ENCODE assay signal across 2 cellular contexts in genomic region chr15:68598171-68599152, GRCh38.
TF ChIP-seq lines count a peak whose summit lies in the region.

No MANE protein-coding gene starts in this region.

TF ChIP-seq in H1, 55 proteins besides CTCF, POLR2A, EP300 and RAD21:
- TF ChIP-seq HDAC6 (IDR thresholded peaks at IDR 0.05; ENCODE audit: low read depth, low read length) (no peak), BCL11A (IDR thresholded peaks at IDR 0.05; ENCODE audit: low read depth in 2 of 2, low read length in 2 of 2) (no peak), SP1 (IDR thresholded peaks at IDR 0.05; ENCODE audit: low read depth, low read length) (no peak), POLR2AphosphoS5 (IDR thresholded peaks at IDR 0.05; ENCODE audit: low read depth, low read length) (no peak), ZNF274 (IDR thresholded peaks at IDR 0.05; ENCODE audit: borderline replicate concordance, extremely low read depth, low read length) (no peak), ASH2L (IDR thresholded peaks at IDR 0.05; ENCODE audit: low read length) (no peak), E2F6 (IDR thresholded peaks at IDR 0.05) (no peak), KDM4A (IDR thresholded peaks at IDR 0.05; ENCODE audit: low read depth, low read length, severe bottlenecking) (no peak), NRF1 (IDR thresholded peaks at IDR 0.05; ENCODE audit: low read depth, low read length) (no peak), EGR1 (IDR thresholded peaks at IDR 0.05; ENCODE audit: borderline replicate concordance, low read depth, low read length) (no peak), JUN (IDR thresholded peaks at IDR 0.05; ENCODE audit: low read depth, low read length) (no peak), MAX (IDR thresholded peaks at IDR 0.05) (no peak), USF2 (IDR thresholded peaks at IDR 0.05; ENCODE audit: low read length) (no peak), CHD1 (IDR thresholded peaks at IDR 0.05; ENCODE audit: low read depth, low read length) (no peak), SP2 (IDR thresholded peaks at IDR 0.05; ENCODE audit: low read length) (no peak), CREB1 (IDR thresholded peaks at IDR 0.05) (no peak), RXRA (IDR thresholded peaks at IDR 0.05; ENCODE audit: insufficient read depth, low read depth, low read length) (no peak), SIX5 (IDR thresholded peaks at IDR 0.05; ENCODE audit: low read depth, low read length) (no peak), ATF2 (IDR thresholded peaks at IDR 0.05; ENCODE audit: low read length) (no peak), SUZ12 (IDR thresholded peaks at IDR 0.05; ENCODE audit: low read length) (no peak)

TF ChIP-seq in HEK293T, 16 proteins besides CTCF, POLR2A, EP300 and RAD21:
- TF ChIP-seq CTBP1 (IDR thresholded peaks at IDR 0.05; ENCODE audit: borderline replicate concordance) (no peak), ELF4 (IDR thresholded peaks at IDR 0.05) (no peak), TARDBP (IDR thresholded peaks at IDR 0.05) (no peak), SUZ12 (IDR thresholded peaks at IDR 0.05) (no peak), PKNOX1 (IDR thresholded peaks at IDR 0.05) (no peak), FOXM1 (IDR thresholded peaks at IDR 0.05; ENCODE audit: borderline replicate concordance) (no peak), NFRKB (IDR thresholded peaks at IDR 0.05) (no peak), SP1 (IDR thresholded peaks at IDR 0.05) (no peak), ZNF384 (IDR thresholded peaks at IDR 0.05) (no peak), L3MBTL2 (conservative IDR thresholded peaks at IDR 0.05) (no peak), LEF1 (IDR thresholded peaks at IDR 0.05; ENCODE audit: borderline replicate concordance) (no peak), FOXK2 (IDR thresholded peaks at IDR 0.05) (no peak), BHLHE40 (IDR thresholded peaks at IDR 0.05; ENCODE audit: borderline replicate concordance) (no peak), ARNT (IDR thresholded peaks at IDR 0.05) (no peak)
TF ChIP-seq in HEK293T: peak in this region for 0.
